ENCODE assay signal across 8 cellular contexts in genomic region chr10:31759816-31760626, GRCh38.
DNase-seq lines count a peak whose midpoint lies in the region; ATAC-seq and TF ChIP-seq lines count a peak whose summit lies in the region.

No MANE protein-coding gene starts in this region.

- H3K9me3 ChIP-seq in BLaER1 treated with 17β-estradiol and CSF1 and Interleukin-3, amounts not matched to agents 10 nM and 100 nM (replicated peaks in 1 of 11) = 0 out of 22 replicates have a peak, but pooled peaks cover 0 to 5% (median 0%) of the 10 kb centered on the region in 11 experiments

- peaks cover 15% of the 10 kb centered on the region for H3K4me1 Mint-ChIP-seq in activated CD4-positive, alpha-beta T cell treated with anti-CD3 and anti-CD28 coated beads, Interleukin-2, amount 10 ng/mL, durations not matched to agents 7 days and 5 days

- peak overlapping the region; percentile 80 to 93 (median 89) for H3K27ac ChIP-seq in BLaER1 treated with 17β-estradiol and CSF1 and Interleukin-3, amounts not matched to agents 10 nM and 100 nM
- H3K27ac ChIP-seq in coronary artery = peak overlapping the region; percentile 84 to 99
- H3K27ac ChIP-seq in layer of hippocampus (ENCODE audit: low read depth, low read length) = peak overlapping the region; percentile 92

- no peaks in the 10 kb centered on the region for H4K20me1 ChIP-seq in BLaER1 treated with 17β-estradiol and CSF1 and Interleukin-3, amounts not matched to agents 10 nM and 100 nM

- H3K4me2 ChIP-seq in BLaER1 treated with 17β-estradiol and CSF1 and Interleukin-3, amounts not matched to agents 10 nM and 100 nM = peak overlapping the region; percentile 77 to 92 (median 89)

- DNase-seq in NCI-H526 treated with DMSO at 0.1 percent for 48 hours (lab: John Stamatoyannopoulos, UW) (peak; percentile 95), coronary artery (ENCODE audit: low spot score) (peak; percentile 97)
- peak; percentile 97 for DNase-seq in activated CD4-positive, alpha-beta T cell treated with anti-CD3 and anti-CD28 coated beads, Interleukin-2, amount 10 ng/mL, durations not matched to agents 7 days and 5 days
- DNase-seq in stimulated activated CD4-positive, alpha-beta T cell treated with anti-CD3 and anti-CD28 coated beads, Interleukin-1b, Interleukin-23, amount 100 ng/mL, for 24 hours (ENCODE audit: low read depth in 4 of 4, low spot score in 1 of 4) = peak; percentile 84 to 90 (median 90)

- no peaks in the 10 kb centered on the region for H3K27me3 Mint-ChIP-seq in activated CD4-positive, alpha-beta T cell treated with anti-CD3 and anti-CD28 coated beads, Interleukin-2, amount 10 ng/mL, durations not matched to agents 7 days and 5 days

- H3K4me3 Mint-ChIP-seq in activated CD4-positive, alpha-beta T cell treated with anti-CD3 and anti-CD28 coated beads, Interleukin-2, amount 10 ng/mL, durations not matched to agents 7 days and 5 days = peak overlapping the region; percentile 80

- no peaks in the 10 kb centered on the region for H3K27me3 ChIP-seq in BLaER1 treated with 17β-estradiol and CSF1 and Interleukin-3, amounts not matched to agents 10 nM and 100 nM
- no peaks in the 10 kb centered on the region for H3K27me3 ChIP-seq in layer of hippocampus (ENCODE audit: control insufficient read depth, insufficient read depth, low read length)

- peak overlapping the region; percentile 94 for H3K27ac Mint-ChIP-seq in activated CD4-positive, alpha-beta T cell treated with anti-CD3 and anti-CD28 coated beads, Interleukin-2, amount 10 ng/mL, durations not matched to agents 7 days and 5 days

- peak; percentile 97 for ATAC-seq in GM19328 (IDR thresholded peaks at IDR 0.05; ENCODE audit: unreplicated experiment)
- ATAC-seq in HG03469 (IDR thresholded peaks at IDR 0.05; ENCODE audit: unreplicated experiment) = peak; percentile 84

- H3K4me1 ChIP-seq in BLaER1 treated with 17β-estradiol and CSF1 and Interleukin-3, amounts not matched to agents 10 nM and 100 nM = peaks cover 8 to 25% (median 15%) of the 10 kb centered on the region in 10 experiments; a peak in 19 of 20 replicates

- CTCF ChIA-PET in activated CD4-positive, alpha-beta T cell treated with anti-CD3 and anti-CD28 coated beads, Interleukin-2, amount 10 ng/mL, durations not matched to agents 7 days and 5 days (lab: Charles Lee) = interaction anchor here (0.6 to 1.3 kb wide), 3 partner anchors 10 to 480 kb away, joined by 3 to 5 read pairs (median 3); no protein-coding TSS in a partner anchor

- peak overlapping the region; percentile 73 to 89 (median 83) for H3K4me3 ChIP-seq in BLaER1 treated with 17β-estradiol and CSF1 and Interleukin-3, amounts not matched to agents 10 nM and 100 nM
- peak overlapping the region; percentile 97 for H3K4me3 ChIP-seq in coronary artery

- peak overlapping the region; percentile 86 to 93 (median 91) for H3K9ac ChIP-seq in BLaER1 treated with 17β-estradiol and CSF1 and Interleukin-3, amounts not matched to agents 10 nM and 100 nM

- TF ChIP-seq CTCF in coronary artery (IDR thresholded peaks at IDR 0.05) = no peak

- H3K36me3 ChIP-seq in BLaER1 treated with 17β-estradiol and CSF1 and Interleukin-3, amounts not matched to agents 10 nM and 100 nM = no peaks in the 10 kb centered on the region

- H3K36me3 Mint-ChIP-seq in activated CD4-positive, alpha-beta T cell treated with anti-CD3 and anti-CD28 coated beads, Interleukin-2, amount 10 ng/mL, durations not matched to agents 7 days and 5 days (ENCODE audit: low read depth) = no peaks in the 10 kb centered on the region

- peaks cover 6% of the 10 kb centered on the region for H3K9me3 Mint-ChIP-seq in activated CD4-positive, alpha-beta T cell treated with anti-CD3 and anti-CD28 coated beads, Interleukin-2, amount 10 ng/mL, durations not matched to agents 7 days and 5 days

- POLR2A ChIA-PET in activated CD4-positive, alpha-beta T cell treated with anti-CD3 and anti-CD28 coated beads, Interleukin-2, amount 10 ng/mL, durations not matched to agents 7 days and 5 days (lab: Charles Lee) = interaction anchor here (0.7 to 1.0 kb wide), 3 partner anchors 15 to 158 kb away, joined by 3 to 4 read pairs (median 3); no protein-coding TSS in a partner anchor

Comparison
In these comparisons a context has a peak if more than half of its experiments do, and no peak if none do; other contexts are left out.
1. Peak in every context shown above with its lines: DNase-seq, ATAC-seq, H3K4me3 ChIP-seq and H3K27ac ChIP-seq.